ENCODE assay signal across 12 cellular contexts in genomic region chr2:241112592-241112991, GRCh38. TPM values are rescaled to one million over a fixed set of nuclear protein-coding genes. Genes with fewer than 3 reads are reported as not detected.
DNase-seq lines count a peak whose midpoint lies in the region; ATAC-seq and TF ChIP-seq lines count a peak whose summit lies in the region.
"Had no signal": no experiment of that assay in that cellular context is flagged by ENCODE, and none has a peak within 500 bp of the region (broad histone marks: within the 10 kb centered on the region; RNA-seq: fewer than 3 reads in every experiment).

No MANE protein-coding gene starts in this region.

- no peak for TF ChIP-seq EP300 in tibial nerve (IDR thresholded peaks at IDR 0.05)

- no peak for TF ChIP-seq CTCF in GM12865 (IDR thresholded peaks at IDR 0.05; ENCODE audit: insufficient read depth, low read depth, low read length, missing control alignments)
- TF ChIP-seq CTCF in tibial nerve (IDR thresholded peaks at IDR 0.05), result no peak

- peak overlapping the region; percentile 88 for H3K27ac Mint-ChIP-seq in activated T-helper 17 cell treated with anti-CD3 and anti-CD28 coated beads, Interleukin-2, amount 50 U/mL, for 72 hours

- no peaks in the 10 kb centered on the region for H3K9me3 Mint-ChIP-seq in activated T-helper 17 cell treated with anti-CD3 and anti-CD28 coated beads, Interleukin-2, amount 50 U/mL, for 72 hours
- H3K9me3 Mint-ChIP-seq: CD14-positive monocyte had no signal

- peak overlapping the region; percentile 79 for H3K4me3 Mint-ChIP-seq in activated T-helper 17 cell treated with anti-CD3 and anti-CD28 coated beads, Interleukin-2, amount 50 U/mL, for 72 hours
- H3K4me3 Mint-ChIP-seq: CD14-positive monocyte had no signal

- WGBS in tibial nerve, 2 donors, result 79 to 83% methylated on average over 8 of the region's 8 CpGs

- no peaks in the 10 kb centered on the region for H3K27me3 Mint-ChIP-seq in activated T-helper 17 cell treated with anti-CD3 and anti-CD28 coated beads, Interleukin-2, amount 50 U/mL, for 72 hours

- peak; percentile 76 for ATAC-seq in activated T-helper 17 cell treated with anti-CD3 and anti-CD28 coated beads, Interleukin-2, amount 50 U/mL, for 72 hours (replicated peaks)
- ATAC-seq in left cardiac atrium, result no peak
- ATAC-seq: sciatic nerve, SK-N-SH treated with all-trans-retinoic acid at 6 μM for 48 hours had no signal

- no peak overlapping the region for H3K27ac ChIP-seq in tibial nerve

- H3K9me3 ChIP-seq in tibial nerve, result no peaks in the 10 kb centered on the region

- H3K36me3 Mint-ChIP-seq in activated T-helper 17 cell treated with anti-CD3 and anti-CD28 coated beads, Interleukin-2, amount 50 U/mL, for 72 hours (ENCODE audit: low read depth), result peaks cover 78% of the 10 kb centered on the region

- intact Hi-C loops in left cardiac atrium (cut with DNase I), result no loop called here

- peak; percentile 76 for DNase-seq in GM12865 (ENCODE audit: low read depth)
- peak; percentile 55 for DNase-seq in MV-4-11 (lab: John Stamatoyannopoulos, UW)
- DNase-seq in stimulated activated CD4-positive, alpha-beta T cell treated with anti-CD3 and anti-CD28 coated beads, Interleukin-4, amount 100 ng/mL, for 1 hour, result peak; percentile 39
- no peak for DNase-seq in left cardiac atrium
- no peak for DNase-seq in tibial nerve (ENCODE audit: low spot score in 2 of 2)
- no peak for DNase-seq in A172 (ENCODE audit: low spot score)
- no peak for DNase-seq in NCI-H510A treated with DMSO at 0.1 percent for 48 hours (lab: John Stamatoyannopoulos, UW)
- DNase-seq: NCI-H2081 treated with DMSO at 0.1 percent for 48 hours had no signal

- H3K4me1 ChIP-seq in tibial nerve, result no peaks in the 10 kb centered on the region

- no peaks in the 10 kb centered on the region for H3K27me3 ChIP-seq in tibial nerve

- peaks cover 0 to 15% (median 0%) of the 10 kb centered on the region in 3 donors for H3K36me3 ChIP-seq in tibial nerve

- H3K4me3 ChIP-seq in GM12865 (ENCODE audit: low read depth, low read length), result peak overlapping the region; percentile 52
- no peak overlapping the region for H3K4me3 ChIP-seq in tibial nerve

- TF ChIP-seq POLR2A in tibial nerve (IDR thresholded peaks at IDR 0.05), result no peak

- peaks cover 34% of the 10 kb centered on the region for H3K4me1 Mint-ChIP-seq in activated T-helper 17 cell treated with anti-CD3 and anti-CD28 coated beads, Interleukin-2, amount 50 U/mL, for 72 hours

RNA-seq across cellular contexts. Expression of gene MTERF4, which starts 10.5 kb away (rescaled TPM):
- total RNA-seq in activated T-helper 17 cell treated with anti-CD3 and anti-CD28 coated beads, Interleukin-2, amount 50 U/mL, for 72 hours, result 10 to 100 TPM; 36.4 to 86.5 TPM
- 10 to 100 TPM; 19.1 to 21.7 TPM for total RNA-seq in left cardiac atrium
- 10 to 100 TPM; 28.9 to 60.5 (median 38.9) TPM for total RNA-seq in tibial nerve
- total RNA-seq in A172 (2014; rRNA removed; shearing (Covaris generic)), result 39.0 and 46.2 TPM in 2 replicates

RNA-seq across cellular contexts. Expression of gene PASK, which starts 36.7 kb away (rescaled TPM):
- total RNA-seq in activated T-helper 17 cell treated with anti-CD3 and anti-CD28 coated beads, Interleukin-2, amount 50 U/mL, for 72 hours, result 10 to 100 TPM; 71.0 to 73.6 TPM
- total RNA-seq in left cardiac atrium (1 to 10 TPM; 1.7 to 4.6 TPM), tibial nerve (1 to 10 TPM; 4.1 to 8.1 (median 5.9) TPM)
- 5.9 and 7.5 TPM in 2 replicates for total RNA-seq in A172 (2014; rRNA removed; shearing (Covaris generic))

RNA-seq across cellular contexts. Expression of gene PPP1R7, which starts 37.7 kb away (rescaled TPM):
- 10 to 100 TPM; 81.9 to 86.4 TPM for total RNA-seq in activated T-helper 17 cell treated with anti-CD3 and anti-CD28 coated beads, Interleukin-2, amount 50 U/mL, for 72 hours
- 10 to 100 TPM; 61.9 to 68.4 TPM for total RNA-seq in left cardiac atrium
- total RNA-seq in tibial nerve, result 10 to 100 TPM; 29.5 to 53.8 (median 38.1) TPM
- total RNA-seq in A172 (2014; rRNA removed; shearing (Covaris generic)), result 125 and 132 TPM in 2 replicates

Comparison
In these comparisons a context has a peak if more than half of its experiments do, and no peak if none do; other contexts are left out.
1. DNase-seq: peak in GM12865 (single experiment), MV-4-11 (single experiment) and stimulated activated CD4-positive, alpha-beta T cell treated with anti-CD3 and anti-CD28 coated beads, Interleukin-4, amount 100 ng/mL, for 1 hour (single experiment); none in left cardiac atrium (single experiment), tibial nerve (0 of 2), A172 (single experiment) and NCI-H510A treated with DMSO at 0.1 percent for 48 hours (single experiment).